ENCODE assay signal across 36 cellular contexts in the genomic region with DNA sequence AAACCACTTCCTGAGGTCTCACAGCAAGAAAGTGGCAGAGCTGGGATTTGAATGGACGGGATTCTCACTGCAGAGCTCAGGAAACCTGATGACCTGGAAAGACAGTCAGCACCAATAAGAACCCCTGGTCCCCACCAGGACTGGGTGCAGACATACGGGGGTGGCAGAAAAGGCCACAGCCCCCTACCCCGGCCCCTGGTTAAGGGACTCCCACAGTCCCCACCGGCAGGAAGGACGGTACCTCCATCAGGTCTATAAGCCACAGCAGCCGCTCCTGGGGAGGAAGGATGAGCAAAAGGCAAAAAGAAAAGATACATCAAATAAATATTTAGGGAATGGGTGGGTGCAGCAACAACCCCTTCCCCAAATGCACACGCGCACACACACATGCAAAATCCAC.
"Had no signal": no experiment of that assay in that cellular context is flagged by ENCODE, and none has a peak within 500 bp of the region (broad histone marks: within the 10 kb centered on the region; RNA-seq: fewer than 3 reads in every experiment).

No MANE protein-coding gene starts in this region.

- DNase-seq: activated B cell treated with CpG ODN at 0.5 μM for 24 hours; activated CD4-positive, alpha-beta memory T cell treated with anti-CD3 and anti-CD28 coated beads for 36 hours; activated CD4-positive, alpha-beta T cell treated with anti-CD3 and anti-CD28 coated beads for 4 hours; activated CD4-positive, alpha-beta T cell treated with anti-CD3 and anti-CD28 coated beads, Interleukin-2, amount 10 ng/mL, durations not matched to agents 24 days and 14 days; activated CD4-positive, alpha-beta T cell treated with anti-CD3 and anti-CD28 coated beads, Interleukin-2, amount 50 U/mL, for 1 hour; activated CD4-positive, alpha-beta T cell treated with anti-CD3 and anti-CD28 coated beads, Interleukin-2, amount 50 U/mL, for 4 hours; activated CD4-positive, CD25-positive, alpha-beta regulatory T cell treated with anti-CD3 and anti-CD28 coated beads, Interleukin-2, amount 50 U/mL, for 72 hours; activated CD8-positive, alpha-beta memory T cell treated with anti-CD3 and anti-CD28 coated beads, Interleukin-2, amount 50 U/mL, for 4 hours; activated CD8-positive, alpha-beta T cell treated with anti-CD3 and anti-CD28 coated beads for 36 hours; activated effector memory CD4-positive, alpha-beta T cell treated with anti-CD3 and anti-CD28 coated beads, Interleukin-2, amount 50 U/mL, for 16 hours; activated gamma-delta T cell treated with Interleukin-2 at 50 U/mL for 16 hours; activated naive CD4-positive, alpha-beta T cell; activated naive CD4-positive, alpha-beta T cell treated with anti-CD3 and anti-CD28 coated beads for 36 hours; activated naive CD4-positive, alpha-beta T cell treated with anti-CD3 and anti-CD28 coated beads, Interleukin-2, amount 50 U/mL, for 16 hours; activated naive CD8-positive, alpha-beta T cell treated with anti-CD3 and anti-CD28 coated beads for 36 hours; activated T-cell treated with anti-CD3 and anti-CD28 coated beads for 4 hours; activated T-cell treated with anti-CD3 and anti-CD28 coated beads, Interleukin-2, amount 50 U/mL, for 1 hour; activated T-cell treated with anti-CD3 and anti-CD28 coated beads, Interleukin-2, amount 50 U/mL, for 4 hours; activated T-cell treated with anti-CD3 and anti-CD28 coated beads, Interleukin-2, amount 50 U/mL, for 72 hours; adrenal gland; amniotic stem cell; aorta; body of pancreas; brain microvascular endothelial cell; caudate nucleus; cerebellar nuclear complex; T-cell; T-helper 2 cell; T-helper 9 cell had no signal

- H3K9me3 Mint-ChIP-seq: activated B cell treated with CpG ODN at 0.5 μM for 24 hours; activated CD4-positive, alpha-beta memory T cell treated with anti-CD3 and anti-CD28 coated beads for 36 hours; activated CD4-positive, alpha-beta T cell treated with anti-CD3 and anti-CD28 coated beads, Interleukin-2, amount 10 ng/mL, durations not matched to agents 24 days and 14 days; activated CD8-positive, alpha-beta T cell treated with anti-CD3 and anti-CD28 coated beads for 36 hours; activated naive CD4-positive, alpha-beta T cell treated with anti-CD3 and anti-CD28 coated beads for 36 hours; activated naive CD4-positive, alpha-beta T cell treated with anti-CD3 and anti-CD28 coated beads, Interleukin-2, amount 50 U/mL, for 72 hours; activated naive CD8-positive, alpha-beta T cell treated with anti-CD3 and anti-CD28 coated beads for 36 hours; activated T-cell treated with anti-CD3 and anti-CD28 coated beads, Interleukin-2, amount 50 U/mL, for 4 hours; activated T-cell treated with anti-CD3 and anti-CD28 coated beads, Interleukin-2, amount 50 U/mL, for 72 hours; activated T-helper 1 cell treated with anti-CD3 and anti-CD28 coated beads, Interleukin-12 subunit alpha, Interleukin-12 subunit beta, Interleukin-2, Interleukin-4 antibody, amounts not matched to agents 30 ng/mL and 10 ng/mL and 1 ng/mL, durations not matched to agents 14 hours and 24 hours and 36 hours; activated T-helper 17 cell treated with anti-CD3 and anti-CD28 coated beads, Interleukin-2, amount 50 U/mL, for 72 hours; central memory CD8-positive, alpha-beta T cell; T-cell; T-helper 2 cell treated with Interferon-gamma antibody and Interleukin-4, amounts not matched to agents 5 μg/mL and 100 μg/mL, for 36 hours had no signal

- H3K27me3 ChIP-seq: adrenal gland, body of pancreas, brain microvascular endothelial cell, breast epithelium had no signal

- H3K36me3 ChIP-seq: brain microvascular endothelial cell, breast epithelium had no signal

- H3K27ac ChIP-seq: adrenal gland, body of pancreas, brain microvascular endothelial cell, breast epithelium, VCaP had no signal

- H3K4me1 ChIP-seq: body of pancreas, breast epithelium had no signal

- H3K27ac Mint-ChIP-seq: activated B cell treated with CpG ODN at 0.5 μM for 24 hours; activated CD4-positive, alpha-beta memory T cell treated with anti-CD3 and anti-CD28 coated beads for 36 hours; activated CD4-positive, alpha-beta T cell treated with anti-CD3 and anti-CD28 coated beads, Interleukin-2, amount 10 ng/mL, durations not matched to agents 24 days and 14 days; activated CD8-positive, alpha-beta T cell treated with anti-CD3 and anti-CD28 coated beads for 36 hours; activated naive CD4-positive, alpha-beta T cell treated with anti-CD3 and anti-CD28 coated beads for 36 hours; activated naive CD4-positive, alpha-beta T cell treated with anti-CD3 and anti-CD28 coated beads, Interleukin-2, amount 50 U/mL, for 72 hours; activated naive CD8-positive, alpha-beta T cell treated with anti-CD3 and anti-CD28 coated beads for 36 hours; activated T-cell treated with anti-CD3 and anti-CD28 coated beads, Interleukin-2, amount 50 U/mL, for 72 hours; activated T-helper 1 cell treated with anti-CD3 and anti-CD28 coated beads, Interleukin-12 subunit alpha, Interleukin-12 subunit beta, Interleukin-2, Interleukin-4 antibody, amounts not matched to agents 30 ng/mL and 10 ng/mL and 1 ng/mL, durations not matched to agents 14 hours and 24 hours and 36 hours; activated T-helper 17 cell treated with anti-CD3 and anti-CD28 coated beads, Interleukin-2, amount 50 U/mL, for 72 hours; T-cell; T-helper 2 cell treated with Interferon-gamma antibody and Interleukin-4, amounts not matched to agents 5 μg/mL and 100 μg/mL, for 36 hours had no signal

- H3K36me3 Mint-ChIP-seq: activated CD4-positive, alpha-beta memory T cell treated with anti-CD3 and anti-CD28 coated beads for 36 hours; activated naive CD4-positive, alpha-beta T cell treated with anti-CD3 and anti-CD28 coated beads, Interleukin-2, amount 50 U/mL, for 72 hours; activated naive CD8-positive, alpha-beta T cell treated with anti-CD3 and anti-CD28 coated beads for 36 hours; T-cell had no signal

- H3K9me3 ChIP-seq: adrenal gland, body of pancreas, breast epithelium had no signal

- H3K4me3 Mint-ChIP-seq: activated B cell treated with CpG ODN at 0.5 μM for 24 hours; activated CD4-positive, alpha-beta memory T cell treated with anti-CD3 and anti-CD28 coated beads for 36 hours; activated CD4-positive, alpha-beta T cell treated with anti-CD3 and anti-CD28 coated beads, Interleukin-2, amount 10 ng/mL, durations not matched to agents 24 days and 14 days; activated CD8-positive, alpha-beta T cell treated with anti-CD3 and anti-CD28 coated beads for 36 hours; activated naive CD4-positive, alpha-beta T cell treated with anti-CD3 and anti-CD28 coated beads for 36 hours; activated naive CD8-positive, alpha-beta T cell treated with anti-CD3 and anti-CD28 coated beads for 36 hours; activated T-cell treated with anti-CD3 and anti-CD28 coated beads, Interleukin-2, amount 50 U/mL, for 4 hours; activated T-cell treated with anti-CD3 and anti-CD28 coated beads, Interleukin-2, amount 50 U/mL, for 72 hours; activated T-helper 1 cell treated with anti-CD3 and anti-CD28 coated beads, Interleukin-12 subunit alpha, Interleukin-12 subunit beta, Interleukin-2, Interleukin-4 antibody, amounts not matched to agents 30 ng/mL and 10 ng/mL and 1 ng/mL, durations not matched to agents 14 hours and 24 hours and 36 hours; activated T-helper 17 cell treated with anti-CD3 and anti-CD28 coated beads, Interleukin-2, amount 50 U/mL, for 72 hours; central memory CD8-positive, alpha-beta T cell; T-cell; T-helper 2 cell treated with Interferon-gamma antibody and Interleukin-4, amounts not matched to agents 5 μg/mL and 100 μg/mL, for 36 hours had no signal

- H3K4me1 Mint-ChIP-seq: activated B cell treated with CpG ODN at 0.5 μM for 24 hours; activated naive CD8-positive, alpha-beta T cell treated with anti-CD3 and anti-CD28 coated beads for 36 hours; activated T-helper 17 cell treated with anti-CD3 and anti-CD28 coated beads, Interleukin-2, amount 50 U/mL, for 72 hours had no signal

- ATAC-seq: activated CD8-positive, alpha-beta T cell treated with anti-CD3 and anti-CD28 coated beads for 36 hours; activated naive CD4-positive, alpha-beta T cell treated with anti-CD3 and anti-CD28 coated beads, Interleukin-2, amount 50 U/mL, for 72 hours; activated T-cell treated with anti-CD3 and anti-CD28 coated beads, Interleukin-2, amount 50 U/mL, for 4 hours; activated T-cell treated with anti-CD3 and anti-CD28 coated beads, Interleukin-2, amount 50 U/mL, for 72 hours; activated T-helper 17 cell treated with anti-CD3 and anti-CD28 coated beads, Interleukin-2, amount 50 U/mL, for 72 hours; body of pancreas; T-cell had no signal

- H3K4me3 ChIP-seq: adrenal gland, body of pancreas, breast epithelium had no signal

- H3K27me3 Mint-ChIP-seq: activated CD4-positive, alpha-beta memory T cell treated with anti-CD3 and anti-CD28 coated beads for 36 hours; activated CD4-positive, alpha-beta T cell treated with anti-CD3 and anti-CD28 coated beads, Interleukin-2, amount 10 ng/mL, durations not matched to agents 24 days and 14 days; activated CD8-positive, alpha-beta T cell treated with anti-CD3 and anti-CD28 coated beads for 36 hours; activated naive CD8-positive, alpha-beta T cell treated with anti-CD3 and anti-CD28 coated beads for 36 hours; activated T-helper 17 cell treated with anti-CD3 and anti-CD28 coated beads, Interleukin-2, amount 50 U/mL, for 72 hours; central memory CD8-positive, alpha-beta T cell; T-cell had no signal
